9 cellular contexts compared by ENCODE assay signal in the genomic region with DNA sequence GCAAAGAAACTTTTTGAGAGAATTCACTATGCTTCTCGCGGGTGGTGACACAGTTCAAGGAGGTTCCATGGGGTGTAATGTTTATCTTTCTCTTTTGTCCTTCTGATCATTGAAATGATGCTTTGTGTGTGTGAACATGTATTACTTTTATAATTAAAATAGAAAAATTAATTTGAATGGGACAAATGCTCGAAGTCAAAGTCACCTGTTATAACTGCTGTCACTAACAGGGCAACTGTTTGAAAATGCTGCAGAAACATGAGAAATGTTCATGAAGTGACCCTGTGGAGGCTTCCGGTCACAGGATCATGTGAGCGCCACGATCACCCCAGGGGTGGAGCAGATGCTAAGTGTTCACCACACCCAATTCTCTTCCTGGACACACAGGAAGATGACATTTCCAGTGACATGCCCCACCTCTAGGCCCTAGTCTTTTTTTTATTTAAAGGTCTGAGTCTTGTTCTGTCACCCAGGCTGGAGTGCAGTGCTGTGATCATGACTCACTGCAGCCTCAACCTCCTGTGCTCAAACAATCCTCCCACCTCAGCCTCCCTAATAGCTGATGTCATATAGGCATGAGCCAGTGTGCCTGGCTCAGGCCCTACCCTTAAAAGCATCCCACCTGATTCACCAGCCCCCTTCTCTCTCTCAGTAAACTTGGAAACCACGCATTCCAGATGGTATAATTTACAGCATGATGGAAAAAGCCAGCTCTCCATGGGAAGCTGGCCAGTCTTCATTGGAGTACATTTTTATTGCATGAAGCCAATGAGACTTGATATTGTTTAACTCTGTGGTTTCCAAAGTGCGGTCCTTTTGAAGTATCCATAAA. TPM values are rescaled to one million over a fixed set of nuclear protein-coding genes. Genes with fewer than 3 reads are reported as not detected.
DNase-seq lines count a peak whose midpoint lies in the region; ATAC-seq, FAIRE-seq and TF ChIP-seq lines count a peak whose summit lies in the region.
"Had no signal": no experiment of that assay in that cellular context is flagged by ENCODE, and none has a peak within 500 bp of the region (broad histone marks: within the 10 kb centered on the region; RNA-seq: fewer than 3 reads in every experiment).

No MANE protein-coding gene starts in this region.

- TF ChIP-seq RAD21 in SK-N-SH (IDR thresholded peaks at IDR 0.05; ENCODE audit: low read length): no peak

- DNase-seq in GM18507 (ENCODE audit: extremely low spot score, insufficient read length, low read depth) (no peak), NCI-H748 (lab: John Stamatoyannopoulos, UW; ENCODE audit: unreplicated experiment) (peak; percentile 60), astrocyte of the spinal cord (ENCODE audit: low read depth, low spot score) (peak; percentile 40), pancreas (no peak), SK-N-SH (no peak), smooth muscle cell (lab: John Stamatoyannopoulos, UW; ENCODE audit: unreplicated experiment) (no peak)
- DNase-seq in effector CD4-positive, alpha-beta T cell: no peak

- H3K27me3 ChIP-seq in pancreas: no peaks in the 10 kb centered on the region
- H3K27me3 ChIP-seq in SK-N-SH (ENCODE audit: insufficient read depth): no peaks in the 10 kb centered on the region
- peaks cover 14% of the 10 kb centered on the region for H3K27me3 ChIP-seq in smooth muscle cell (ENCODE audit: low read depth)

- POLR2A ChIA-PET in SK-N-SH (lab: Yijun Ruan, JAX): no interaction called here

- no peak overlapping the region for H3K9ac ChIP-seq in SK-N-SH
- no peak overlapping the region for H3K9ac ChIP-seq in smooth muscle cell (ENCODE audit: low read depth)

- no peak for TF ChIP-seq EP300 in SK-N-SH (IDR thresholded peaks at IDR 0.05; ENCODE audit: borderline replicate concordance in 1 of 2, low read depth in 1 of 2, low read length in 1 of 2)

- peak in 3 of 4 donors; percentile 34 to 65 (median 56) for ATAC-seq in pancreas
- no peak for ATAC-seq in SK-N-SH treated with all-trans-retinoic acid at 6 μM for 48 hours

- 81 to 82% methylated on average over 8 of the region's 8 CpGs for WGBS in pancreas, 2 donors
- 79% methylated on average over 8 of the region's 8 CpGs for WGBS in SK-N-SH (ENCODE audit: low lambda C conversion rate)
- 91% methylated on average over 8 of the region's 8 CpGs for WGBS in smooth muscle cell (ENCODE audit: low lambda C conversion rate)

- H3K9me2 ChIP-seq in SK-N-SH: no peaks in the 10 kb centered on the region

- H3K27ac ChIP-seq in pancreas (no peak overlapping the region), SK-N-SH (ENCODE audit: low read depth in 2 of 2, low read length in 1 of 2) (no peak overlapping the region), smooth muscle cell (ENCODE audit: low read depth) (no peak overlapping the region)

- H3K4me2 ChIP-seq in SK-N-SH (no peak overlapping the region), smooth muscle cell (no peak overlapping the region)

- no peaks in the 10 kb centered on the region for H4K20me1 ChIP-seq in SK-N-SH (ENCODE audit: insufficient read depth)
- H4K20me1 ChIP-seq in smooth muscle cell (ENCODE audit: low read depth): no peaks in the 10 kb centered on the region

- no peak overlapping the region for H3K4me3 ChIP-seq in astrocyte of the spinal cord (ENCODE audit: low read depth, low read length)
- H3K4me3 ChIP-seq in pancreas: no peak overlapping the region
- H3K4me3 ChIP-seq in SK-N-SH (ENCODE audit: low read depth in 2 of 2, low read length in 1 of 2): no peak overlapping the region
- no peak overlapping the region for H3K4me3 ChIP-seq in smooth muscle cell

- FAIRE-seq in GM18507 (lab: Jason Lieb, UNC) (peak; percentile 73), pancreas (lab: Jason Lieb, UNC) (no peak)

- H2AFZ ChIP-seq in SK-N-SH (ENCODE audit: low read depth) (no peak overlapping the region), smooth muscle cell (ENCODE audit: low read depth) (no peak overlapping the region)

- no peaks in the 10 kb centered on the region for H3K79me2 ChIP-seq in SK-N-SH (ENCODE audit: insufficient read depth)
- no peaks in the 10 kb centered on the region for H3K79me2 ChIP-seq in smooth muscle cell (ENCODE audit: low read depth)

- TF ChIP-seq CTCF in astrocyte of the spinal cord (IDR thresholded peaks at IDR 0.05; ENCODE audit: low read depth, low read length) (no peak), pancreas (IDR thresholded peaks at IDR 0.05) (no peak), SK-N-SH (IDR thresholded peaks at IDR 0.05) (no peak), smooth muscle cell (IDR thresholded peaks at IDR 0.05; ENCODE audit: borderline replicate concordance, insufficient read depth, poor library complexity, severe bottlenecking) (no peak)

- CTCF ChIA-PET in SK-N-SH (lab: Yijun Ruan, JAX): interaction anchor here (1.0 to 4.4 kb wide), 6 partner anchors 10 to 87 kb away, joined by 3 to 17 read pairs (median 6); a partner anchor contains a TSS

- H3K4me1 ChIP-seq in pancreas (no peaks in the 10 kb centered on the region), SK-N-SH (ENCODE audit: control insufficient read depth in 1 of 2, insufficient read depth in 2 of 2, low read depth in 1 of 2, low read length in 1 of 2) (no peaks in the 10 kb centered on the region), smooth muscle cell (ENCODE audit: low read depth) (no peaks in the 10 kb centered on the region)

- H3K9me3 ChIP-seq in pancreas (no peaks in the 10 kb centered on the region), SK-N-SH (no peaks in the 10 kb centered on the region), smooth muscle cell (replicated peaks; ENCODE audit: low read depth) (no peaks in the 10 kb centered on the region)

- in situ Hi-C loops in astrocyte of the spinal cord (cut with HindIII; ENCODE audit: low sequenced_read_pairs): no loop called here

- H3F3A ChIP-seq in SK-N-SH (replicated peaks; ENCODE audit: insufficient read depth) (no peaks in the 10 kb centered on the region), smooth muscle cell (ENCODE audit: low read depth) (no peaks in the 10 kb centered on the region)

- intact Hi-C loops in pancreas (cut with DNase I): no loop called here

- H3K36me3 ChIP-seq in pancreas (no peaks in the 10 kb centered on the region), SK-N-SH (replicated peaks in 1 of 2; ENCODE audit: control insufficient read depth in 1 of 2, insufficient read depth in 2 of 2, low read length in 1 of 2) (no peaks in the 10 kb centered on the region), smooth muscle cell (ENCODE audit: low read depth) (no peaks in the 10 kb centered on the region)

TF ChIP-seq in SK-N-SH, 30 proteins besides CTCF, POLR2A, EP300 and RAD21 (continues in another document):
- TF ChIP-seq, protein P1, sequence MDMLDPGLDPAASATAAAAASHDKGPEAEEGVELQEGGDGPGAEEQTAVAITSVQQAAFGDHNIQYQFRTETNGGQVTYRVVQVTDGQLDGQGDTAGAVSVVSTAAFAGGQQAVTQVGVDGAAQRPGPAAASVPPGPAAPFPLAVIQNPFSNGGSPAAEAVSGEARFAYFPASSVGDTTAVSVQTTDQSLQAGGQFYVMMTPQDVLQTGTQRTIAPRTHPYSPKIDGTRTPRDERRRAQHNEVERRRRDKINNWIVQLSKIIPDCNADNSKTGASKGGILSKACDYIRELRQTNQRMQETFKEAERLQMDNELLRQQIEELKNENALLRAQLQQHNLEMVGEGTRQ (IDR thresholded peaks at IDR 0.05; ENCODE audit: borderline replicate concordance, low read depth, low read length): no peak
- TF ChIP-seq RFX5 (IDR thresholded peaks at IDR 0.05; ENCODE audit: low read length) (no peak), TEAD4 (IDR thresholded peaks at IDR 0.05; ENCODE audit: borderline replicate concordance, insufficient read depth) (no peak), JUND (IDR thresholded peaks at IDR 0.05) (no peak), CHD2 (IDR thresholded peaks at IDR 0.05; ENCODE audit: low read length, partially characterized antibody) (no peak), FOXM1 (IDR thresholded peaks at IDR 0.05; ENCODE audit: low read depth) (no peak), ELF1 (IDR thresholded peaks at IDR 0.05) (no peak)

TF ChIP-seq in SK-N-SH treated with all-trans-retinoic acid at 6 μM for 48 hours, 23 proteins besides CTCF, POLR2A, EP300 and RAD21 (continues in another document):
- TF ChIP-seq, protein P2, sequence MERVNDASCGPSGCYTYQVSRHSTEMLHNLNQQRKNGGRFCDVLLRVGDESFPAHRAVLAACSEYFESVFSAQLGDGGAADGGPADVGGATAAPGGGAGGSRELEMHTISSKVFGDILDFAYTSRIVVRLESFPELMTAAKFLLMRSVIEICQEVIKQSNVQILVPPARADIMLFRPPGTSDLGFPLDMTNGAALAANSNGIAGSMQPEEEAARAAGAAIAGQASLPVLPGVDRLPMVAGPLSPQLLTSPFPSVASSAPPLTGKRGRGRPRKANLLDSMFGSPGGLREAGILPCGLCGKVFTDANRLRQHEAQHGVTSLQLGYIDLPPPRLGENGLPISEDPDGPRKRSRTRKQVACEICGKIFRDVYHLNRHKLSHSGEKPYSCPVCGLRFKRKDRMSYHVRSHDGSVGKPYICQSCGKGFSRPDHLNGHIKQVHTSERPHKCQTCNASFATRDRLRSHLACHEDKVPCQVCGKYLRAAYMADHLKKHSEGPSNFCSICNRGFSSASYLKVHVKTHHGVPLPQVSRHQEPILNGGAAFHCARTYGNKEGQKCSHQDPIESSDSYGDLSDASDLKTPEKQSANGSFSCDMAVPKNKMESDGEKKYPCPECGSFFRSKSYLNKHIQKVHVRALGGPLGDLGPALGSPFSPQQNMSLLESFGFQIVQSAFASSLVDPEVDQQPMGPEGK (CRISPR knock-in tag; IDR thresholded peaks at IDR 0.05; ENCODE audit: borderline replicate concordance): no peak
- no peak for TF ChIP-seq SNAI2 (CRISPR knock-in tag; IDR thresholded peaks at IDR 0.05)

RNA-seq across cellular contexts. Expression of a gene that starts 21.1 kb away (rescaled TPM):
- not detected for total RNA-seq in pancreas
- under 1 TPM in 1 of 2 donors, not detected in 1; 0.23 TPM for polyA plus RNA-seq in pancreas
- polyA plus RNA-seq in SK-N-SH (2012; rRNA removed): not detected in 2 replicates
- not detected in 2 replicates for polyA plus RNA-seq in SK-N-SH (2012; cell fraction: cytosol; rRNA removed)
- polyA plus RNA-seq in SK-N-SH (2012; cell fraction: nucleus; rRNA removed): not detected in 2 replicates
- not detected in 2 replicates for total RNA-seq in smooth muscle cell
- not detected in 2 replicates for polyA plus RNA-seq in smooth muscle cell
- total RNA-seq: myocyte had no signal

RNA-seq across cellular contexts. Expression of a gene that starts 23.4 kb away (rescaled TPM):
- total RNA-seq in pancreas: 10 to 100 TPM; 22.8 to 47.7 (median 32.3) TPM
- polyA plus RNA-seq in pancreas: 10 to 100 TPM; 17.4 to 54.0 TPM
- 111 and 135 TPM in 2 replicates for polyA plus RNA-seq in SK-N-SH (2012; rRNA removed)
- 86.6 and 113 TPM in 2 replicates for polyA plus RNA-seq in SK-N-SH (2012; cell fraction: cytosol; rRNA removed)
- 102 and 104 TPM in 2 replicates for polyA plus RNA-seq in SK-N-SH (2012; cell fraction: nucleus; rRNA removed)
- 74.7 and 96.8 TPM in 2 replicates for total RNA-seq in smooth muscle cell
- 114 and 128 TPM in 2 replicates for polyA plus RNA-seq in smooth muscle cell

RNA-seq across cellular contexts. Expression of a gene that starts 24.2 kb away (rescaled TPM):
- 10 to 100 TPM; 31.8 to 53.8 (median 34.0) TPM for total RNA-seq in pancreas
- polyA plus RNA-seq in pancreas: 10 to 100 TPM; 43.3 to 49.1 TPM
- polyA plus RNA-seq in SK-N-SH (2012; rRNA removed): 12.1 and 24.7 TPM in 2 replicates
- polyA plus RNA-seq in SK-N-SH (2012; cell fraction: cytosol; rRNA removed): 16.7 and 23.3 TPM in 2 replicates
- polyA plus RNA-seq in SK-N-SH (2012; cell fraction: nucleus; rRNA removed): 80.4 and 105 TPM in 2 replicates
- total RNA-seq in smooth muscle cell: 10.7 and 26.6 TPM in 2 replicates
- 47.3 and 57.2 TPM in 2 replicates for polyA plus RNA-seq in smooth muscle cell

RNA-seq across cellular contexts. Expression of a gene that starts 57.9 kb away (rescaled TPM):
- 10 to 100 TPM; 15.6 to 25.2 (median 17.0) TPM for total RNA-seq in pancreas
- polyA plus RNA-seq in pancreas: 10 to 100 TPM; 13.3 to 18.9 TPM
- 18.8 and 19.6 TPM in 2 replicates for polyA plus RNA-seq in SK-N-SH (2012; rRNA removed)
- polyA plus RNA-seq in SK-N-SH (2012; cell fraction: cytosol; rRNA removed): 20.3 and 22.0 TPM in 2 replicates
- polyA plus RNA-seq in SK-N-SH (2012; cell fraction: nucleus; rRNA removed): 17.4 and 24.1 TPM in 2 replicates
- total RNA-seq in smooth muscle cell: 32.4 and 37.3 TPM in 2 replicates
- 28.4 and 34.8 TPM in 2 replicates for polyA plus RNA-seq in smooth muscle cell

Comparison
In these comparisons a context has a peak if more than half of its experiments do, and no peak if none do; other contexts are left out.
1. DNase-seq: peak in NCI-H748 (single experiment) and astrocyte of the spinal cord (single experiment); none in GM18507 (single experiment), pancreas (0 of 6), SK-N-SH (single experiment), effector CD4-positive, alpha-beta T cell (single experiment) and smooth muscle cell (single experiment).